1 cellular context compared by ENCODE assay signal in genomic region chr9:5315187-5315923, GRCh38.
TF ChIP-seq lines count a peak whose summit lies in the region.

No MANE protein-coding gene starts in this region.

TF ChIP-seq in HepG2, 621 proteins besides CTCF, POLR2A, EP300 and RAD21:
- TF ChIP-seq SP4 (CRISPR knock-in tag; IDR thresholded peaks at IDR 0.05) (no peak), ZNF83 (CRISPR knock-in tag; IDR thresholded peaks at IDR 0.05; ENCODE audit: borderline replicate concordance) (no peak), HNRNPK (IDR thresholded peaks at IDR 0.05; ENCODE audit: low read depth, low read length, poor library complexity, severe bottlenecking) (no peak), ZNF160 (CRISPR knock-in tag; IDR thresholded peaks at IDR 0.05) (peak; percentile 99)
